In the genomic region with DNA sequence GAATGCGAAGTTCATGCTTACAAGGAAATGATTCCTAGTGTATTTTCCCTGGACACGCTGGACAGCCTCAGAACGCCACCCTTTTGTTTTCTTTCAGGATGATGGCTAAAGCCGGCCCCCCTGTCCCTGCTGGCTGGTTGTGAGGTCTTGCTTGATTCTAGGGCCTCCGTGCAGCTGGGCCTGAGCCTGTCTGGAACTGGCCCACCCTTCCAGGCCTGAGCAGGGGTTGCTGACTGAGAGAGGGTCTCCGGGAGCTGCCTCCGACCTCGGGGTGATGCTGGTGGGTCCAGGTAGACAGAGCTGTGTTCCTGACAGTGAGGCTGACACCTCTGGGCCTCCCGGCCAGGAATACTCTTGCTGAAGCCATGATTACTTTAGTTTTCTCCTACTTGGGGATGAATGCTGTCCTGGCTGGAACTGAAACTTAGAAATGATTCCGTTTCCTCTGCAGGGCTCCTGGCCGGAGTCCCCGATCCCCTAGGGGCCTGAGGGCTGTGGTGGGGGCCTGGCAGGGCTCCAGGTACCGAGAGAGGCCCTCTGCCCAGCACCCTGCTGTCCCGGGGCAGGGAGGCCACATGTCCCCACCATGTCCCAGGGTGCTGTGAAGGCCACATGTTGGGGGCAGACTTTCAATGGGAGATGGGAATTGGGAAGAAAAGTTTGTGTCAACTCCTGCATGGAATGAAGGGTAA, we compare ENCODE assay signal across 1 cellular context.
TF ChIP-seq lines count a peak whose summit lies in the region.

No MANE protein-coding gene starts in this region.

TF ChIP-seq in GM23338, 12 proteins besides CTCF, POLR2A, EP300 and RAD21:
- no peak for TF ChIP-seq ZNF331 (CRISPR knock-in tag; IDR thresholded peaks at IDR 0.05; ENCODE audit: low read depth)
- no peak for TF ChIP-seq NANOG (IDR thresholded peaks at IDR 0.05; ENCODE audit: borderline replicate concordance)
- TF ChIP-seq ZNF114 (CRISPR knock-in tag; IDR thresholded peaks at IDR 0.05), result no peak
